ENCODE assay signal across 17 cellular contexts in the genomic region with DNA sequence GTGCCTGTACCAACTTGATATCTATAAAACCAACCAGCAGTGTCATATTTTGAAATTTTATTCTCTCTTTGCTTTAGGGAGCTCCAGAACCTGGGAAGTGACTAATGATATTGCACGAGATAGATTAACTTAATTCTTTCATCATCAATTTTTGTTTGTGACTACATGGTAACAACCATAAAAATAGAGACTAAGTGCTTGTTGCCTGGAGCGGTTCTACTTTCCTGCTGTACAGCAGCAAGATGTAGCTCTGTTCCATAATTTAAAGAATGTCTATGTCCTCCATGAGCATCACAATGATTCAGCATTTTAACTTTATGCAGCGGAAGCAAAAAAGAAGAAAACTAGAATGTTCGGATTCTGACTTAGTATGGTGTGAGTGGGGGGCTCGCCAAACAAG.
DNase-seq lines count a peak whose midpoint lies in the region; ATAC-seq and TF ChIP-seq lines count a peak whose summit lies in the region.
"Had no signal": no experiment of that assay in that cellular context is flagged by ENCODE, and none has a peak within 500 bp of the region (broad histone marks: within the 10 kb centered on the region; RNA-seq: fewer than 3 reads in every experiment).

No MANE protein-coding gene starts in this region.

- H2BK15ac ChIP-seq in IMR-90 (ENCODE audit: low read depth, low read length) (peak overlapping the region; percentile 21; the same call in 2 of the 3 replicates), mesenchymal stem cell (ENCODE audit: low read depth, poor library complexity, severe bottlenecking) (no peak overlapping the region)

- no peak overlapping the region for H3K23ac ChIP-seq in IMR-90 (ENCODE audit: low read depth, low read length)
- H3K23ac ChIP-seq in mesenchymal stem cell (ENCODE audit: low read length in 2 of 2) = no peak overlapping the region

- H3K79me2 ChIP-seq in mammary epithelial cell (ENCODE audit: insufficient read depth, low read length) = no peaks in the 10 kb centered on the region

- no CpG with 5 or more reads among the region's 5 CpGs for WGBS in IMR-90 (ENCODE audit: extremely low coverage in 2 of 2, insufficient read length in 1 of 2), 2 experiments
- WGBS in mammary epithelial cell (ENCODE audit: low coverage, missing lambda C conversion rate) = 64% methylated on average over 5 of the region's 5 CpGs
- WGBS in mesenchymal stem cell = 93% methylated on average over 1 of the region's 5 CpGs

- H3K9me3 ChIP-seq in IMR-90 (ENCODE audit: control insufficient read depth, insufficient read depth, low read length) (no peaks in the 10 kb centered on the region), mammary epithelial cell (replicated peaks; ENCODE audit: insufficient read depth, low read length) (no peaks in the 10 kb centered on the region), mesenchymal stem cell (ENCODE audit: control insufficient read depth, low read length) (no peaks in the 10 kb centered on the region)
- H3K9me3 ChIP-seq: Peyer's patch had no signal

- H3K4me2 ChIP-seq in IMR-90 (ENCODE audit: low read depth, low read length) (no peak overlapping the region), mammary epithelial cell (ENCODE audit: insufficient read depth, low read depth, low read length) (peak overlapping the region; percentile 45), mesenchymal stem cell (ENCODE audit: low read length, poor library complexity, severe bottlenecking) (no peak overlapping the region)

- no peak overlapping the region for H2AK5ac ChIP-seq in IMR-90 (ENCODE audit: low read depth, low read length)
- no peak overlapping the region for H2AK5ac ChIP-seq in mesenchymal stem cell (ENCODE audit: low read length, severe bottlenecking)

- no peak overlapping the region for H3K9ac ChIP-seq in IMR-90 (ENCODE audit: low read depth, low read length)
- peak overlapping the region; percentile 76 for H3K9ac ChIP-seq in mammary epithelial cell (ENCODE audit: insufficient read depth, low read length)
- no peak overlapping the region for H3K9ac ChIP-seq in mesenchymal stem cell (ENCODE audit: low read length)

- intact Hi-C loops in IMR-90 (cut with micrococcal nuclease) = loop anchor here (10.0 kb wide), 1 partner anchor 280 kb away; the partner anchor contains the start of gene KLF5
- intact Hi-C loops in mammary epithelial cell (cut with micrococcal nuclease) = loop anchor here (1.0 to 10.0 kb wide), 11 partner anchors 30 to 494 kb away; partner anchors contain the start of gene KLF5

- H3K18ac ChIP-seq in IMR-90 (ENCODE audit: low read depth, low read length) (no peak overlapping the region), mesenchymal stem cell (ENCODE audit: low read depth in 1 of 2, low read length in 2 of 2) (no peak overlapping the region)

- TF ChIP-seq POLR2A in IMR-90 (IDR thresholded peaks at IDR 0.05; ENCODE audit: low read depth, low read length) = no peak

- H3K27me3 ChIP-seq in BJ (ENCODE audit: control insufficient read depth, insufficient read depth, low read length) (no peaks in the 10 kb centered on the region), IMR-90 (ENCODE audit: control insufficient read depth, insufficient read depth, low read length) (no peaks in the 10 kb centered on the region), mammary epithelial cell (ENCODE audit: insufficient read depth, low read length) (no peaks in the 10 kb centered on the region), mesenchymal stem cell (ENCODE audit: control insufficient read depth in 1 of 2, insufficient read depth in 1 of 2, low read length in 2 of 2) (no peaks in the 10 kb centered on the region)
- H3K27me3 ChIP-seq: Peyer's patch had no signal

- POLR2A ChIA-PET in BJ (lab: Charles Lee) (no interaction called here), IMR-90 (lab: Charles Lee; ENCODE audit: unreplicated experiment) (no interaction called here)

- H3K79me1 ChIP-seq in IMR-90 (ENCODE audit: low read depth in 1 of 2, low read length in 2 of 2) (no peaks in the 10 kb centered on the region), mesenchymal stem cell (replicated peaks; ENCODE audit: low read length, poor library complexity, severe bottlenecking) (no peaks in the 10 kb centered on the region)

- ATAC-seq in IMR-90 (ENCODE audit: low read depth) = no peak
- ATAC-seq in HG02870 (IDR thresholded peaks at IDR 0.05; ENCODE audit: unreplicated experiment) = no peak
- no peak for ATAC-seq in HG02759 (IDR thresholded peaks at IDR 0.05; ENCODE audit: unreplicated experiment)
- ATAC-seq: right cardiac atrium had no signal

- peak overlapping the region in 1 of 2 experiments; percentile 15; a peak in 1 of 4 replicates for H4K8ac ChIP-seq in IMR-90 (ENCODE audit: low read depth in 2 of 2, low read length in 2 of 2)
- no peak overlapping the region for H4K8ac ChIP-seq in mesenchymal stem cell (ENCODE audit: low read length)

- CTCF ChIA-PET in BJ (lab: Yijun Ruan, JAX) (interaction anchor here (0.8 to 1.1 kb wide), 2 partner anchors 9 to 14 kb away, joined by 3 read pairs; no protein-coding TSS in a partner anchor), IMR-90 (lab: Yijun Ruan, JAX) (interaction anchor here (0.7 kb wide), 1 partner anchor 35 kb away, joined by 4 read pairs; no protein-coding TSS in a partner anchor), mammary epithelial cell (lab: Charles Lee; ENCODE audit: low non-redundant PET) (no interaction called here)

- no peak overlapping the region for H2AK9ac ChIP-seq in IMR-90 (replicated peaks; ENCODE audit: low read depth, low read length, poor library complexity)

- no peaks in the 10 kb centered on the region for H4K20me1 ChIP-seq in IMR-90 (ENCODE audit: insufficient read depth, low read length)
- no peaks in the 10 kb centered on the region for H4K20me1 ChIP-seq in mammary epithelial cell (ENCODE audit: insufficient read depth, low read length)

- in situ Hi-C loops in IMR-90 (cut with MboI; ENCODE audit: low sequenced_read_pairs) = no loop called here
- in situ Hi-C loops in mammary epithelial cell (cut with MboI; ENCODE audit: low sequenced_read_pairs in 2 of 2) = loop anchor here in 1 of 2 donors (10.0 to 25.0 kb wide), 2 partner anchors 110 to 247 kb away; no protein-coding TSS in a partner anchor

- no peak overlapping the region for H2AFZ ChIP-seq in IMR-90 (replicated peaks; ENCODE audit: low read length, poor library complexity)
- no peak overlapping the region for H2AFZ ChIP-seq in mammary epithelial cell (ENCODE audit: low read depth, low read length)
- H2AFZ ChIP-seq in mesenchymal stem cell (ENCODE audit: low read depth, low read length) = no peak overlapping the region

- H3K14ac ChIP-seq in IMR-90 (replicated peaks; ENCODE audit: low read depth, low read length) = peak overlapping the region; percentile 21; the same call in 1 of the 2 replicates
- H3K14ac ChIP-seq in mesenchymal stem cell (ENCODE audit: low read length in 2 of 2) = no peak overlapping the region

- H2BK120ac ChIP-seq in IMR-90 (ENCODE audit: low read depth, low read length) = peak overlapping the region; percentile 26
- H2BK120ac ChIP-seq in mesenchymal stem cell (ENCODE audit: low read depth, low read length) = peak overlapping the region; percentile 8

- no peak overlapping the region for H2BK20ac ChIP-seq in IMR-90 (ENCODE audit: low read depth, low read length)

- DNase-seq in BJ (ENCODE audit: low read depth) (peak; percentile 37), IMR-90 (no peak), mammary epithelial cell (peak; percentile 88), mesenchymal stem cell (peak; percentile 62), NCI-H1694 treated with DMSO at 0.1 percent for 48 hours (lab: John Stamatoyannopoulos, UW) (no peak), HUDEP-2 (lab: John Stamatoyannopoulos, UW; ENCODE audit: unreplicated experiment in 76 of 76) (no peak)
- DNase-seq: activated CD4-positive, CD25-positive, alpha-beta regulatory T cell; H7; head of caudate nucleus; immature natural killer cell; NCI-H748 treated with DMSO at 0.1 percent for 48 hours; Peyer's patch; right cardiac atrium; stimulated activated CD4-positive, alpha-beta T cell treated with anti-CD3 and anti-CD28 coated beads, Interleukin-2, amount 100 ng/mL, for 24 hours; substantia nigra had no signal

- H2BK5ac ChIP-seq in IMR-90 (ENCODE audit: low read depth, low read length, poor library complexity, severe bottlenecking) (no peak overlapping the region), mesenchymal stem cell (ENCODE audit: low read depth, low read length, poor library complexity, severe bottlenecking) (no peak overlapping the region)

- H3K4me3 ChIP-seq in BJ (ENCODE audit: low read depth, low read length) (no peak overlapping the region), IMR-90 (ENCODE audit: insufficient read depth, low read depth, low read length) (no peak overlapping the region), mammary epithelial cell (replicated peaks in 1 of 3; ENCODE audit: insufficient read depth in 1 of 3, low read depth in 2 of 3, low read length in 3 of 3) (no peak overlapping the region), mesenchymal stem cell (ENCODE audit: insufficient read depth in 1 of 2, low read depth in 1 of 2, low read length in 2 of 2) (no peak overlapping the region)
- H3K4me3 ChIP-seq: Peyer's patch had no signal

- no peak overlapping the region for H3K27ac ChIP-seq in IMR-90 (ENCODE audit: insufficient read depth, low read length)
- H3K27ac ChIP-seq in mammary epithelial cell (ENCODE audit: insufficient read depth, low read depth, low read length) = peak overlapping the region; percentile 100
- peak overlapping the region; percentile 53 for H3K27ac ChIP-seq in mesenchymal stem cell (ENCODE audit: low read length, poor library complexity, severe bottlenecking)

- H3K9me1 ChIP-seq in IMR-90 (ENCODE audit: insufficient read depth, low read length) = no peaks in the 10 kb centered on the region; the same call in none of the 2 replicates

- H3K36me3 ChIP-seq in BJ (ENCODE audit: control insufficient read depth, insufficient read depth, low read length) (no peaks in the 10 kb centered on the region), IMR-90 (ENCODE audit: control insufficient read depth, insufficient read depth, low read length) (no peaks in the 10 kb centered on the region), mammary epithelial cell (ENCODE audit: insufficient read depth, low read length) (no peaks in the 10 kb centered on the region), mesenchymal stem cell (ENCODE audit: control insufficient read depth in 1 of 2, insufficient read depth in 2 of 2, low read depth in 1 of 2, low read length in 2 of 2) (no peaks in the 10 kb centered on the region)
- H3K36me3 ChIP-seq: Peyer's patch had no signal

- no peak for TF ChIP-seq RAD21 in IMR-90 (IDR thresholded peaks at IDR 0.05; ENCODE audit: low read length)

- no peak overlapping the region for H4K5ac ChIP-seq in IMR-90 (ENCODE audit: low read depth, low read length)

- H2BK12ac ChIP-seq in mesenchymal stem cell (ENCODE audit: low read length in 2 of 2) = no peak overlapping the region

- H3K56ac ChIP-seq in IMR-90 (ENCODE audit: extremely low read depth, insufficient read depth, low read length) = no peak overlapping the region

- TF ChIP-seq CTCF in BJ (IDR thresholded peaks at IDR 0.05; ENCODE audit: insufficient read depth, low read depth, low read length) = no peak
- no peak for TF ChIP-seq CTCF in IMR-90 (conservative IDR thresholded peaks at IDR 0.05; ENCODE audit: low read depth, low read length)
- TF ChIP-seq CTCF in mammary epithelial cell (conservative IDR thresholded peaks at IDR 0.05 in 1 of 2, IDR thresholded peaks at IDR 0.05 in 1 of 2; ENCODE audit: extremely low read depth in 1 of 2, insufficient read depth in 1 of 2, low read depth in 1 of 2, low read length in 2 of 2) = no peak

- dilution Hi-C loops in IMR-90 (cut with HindIII; ENCODE audit: low sequenced_read_pairs, unreplicated experiment) = no loop called here
- dilution Hi-C loops in mammary epithelial cell (cut with HindIII; ENCODE audit: low sequenced_read_pairs) = no loop called here

- no peaks in the 10 kb centered on the region for H3K4me1 ChIP-seq in IMR-90 (ENCODE audit: control insufficient read depth, insufficient read depth, low read length)
- H3K4me1 ChIP-seq in mammary epithelial cell (ENCODE audit: insufficient read depth, low read length) = peaks cover 43% of the 10 kb centered on the region
- no peaks in the 10 kb centered on the region for H3K4me1 ChIP-seq in mesenchymal stem cell (ENCODE audit: control insufficient read depth, insufficient read depth, low read depth, low read length)
- H3K4me1 ChIP-seq: Peyer's patch had no signal

- no peak overlapping the region for H4K91ac ChIP-seq in IMR-90 (ENCODE audit: insufficient read depth, low read depth, low read length)
- H4K91ac ChIP-seq in mesenchymal stem cell (ENCODE audit: low read length) = no peak overlapping the region

- H3K4ac ChIP-seq in IMR-90 (ENCODE audit: low read depth, low read length) (no peak overlapping the region), mesenchymal stem cell (ENCODE audit: low read depth in 1 of 2, low read length in 2 of 2) (no peak overlapping the region)

- BruUV-seq in IMR-90 (replicated peaks; lab: Mats Ljungman, UMichigan) (no TSS peak), mammary epithelial cell (replicated peaks; lab: Mats Ljungman, UMichigan) (no TSS peak)

Comparison
In these comparisons a context has a peak if more than half of its experiments do, and no peak if none do; other contexts are left out.
1. DNase-seq: peak in BJ (single experiment), mammary epithelial cell (single experiment) and mesenchymal stem cell (single experiment); none in IMR-90 (single experiment), NCI-H1694 treated with DMSO at 0.1 percent for 48 hours (single experiment) and HUDEP-2 (0 of 76).